In genomic region chr12:92601177-92601576, GRCh38 we compare ENCODE assay signal across 7 cellular contexts.
DNase-seq lines count a peak whose midpoint lies in the region; ATAC-seq and TF ChIP-seq lines count a peak whose summit lies in the region.
"Not testable (repeated sequence)": the region's sequence is repeated elsewhere in the genome, so short reads cannot be mapped to it uniquely, and the experiment has no call there.

No MANE protein-coding gene starts in this region.

- TF ChIP-seq CTCF in RWPE2 (IDR thresholded peaks at IDR 0.05; ENCODE audit: poor library complexity, severe bottlenecking); MCF 10A (IDR thresholded peaks at IDR 0.05; ENCODE audit: unreplicated experiment); foreskin keratinocyte (conservative IDR thresholded peaks at IDR 0.05): not testable (repeated sequence)

- peaks cover 0 to 20% (median 19%) of the 10 kb centered on the region in 3 donors for H3K4me1 Mint-ChIP-seq in CD8-positive, alpha-beta memory T cell
- H3K4me1 Mint-ChIP-seq in activated CD4-positive, alpha-beta T cell treated with anti-CD3 and anti-CD28 coated beads for 36 hours = peaks cover 60% of the 10 kb centered on the region
- H3K4me1 Mint-ChIP-seq in MCF 10A (ENCODE audit: insufficient read depth, unreplicated experiment) = peaks cover 31% of the 10 kb centered on the region
- peaks cover 11% of the 10 kb centered on the region for H3K4me1 Mint-ChIP-seq in stimulated activated memory B cell treated with anti-CD40 and anti-IgM and Interleukin-4, amounts not matched to agents 10 μg/mL and 1 μg/mL and 100 μg/mL, for 72 hours

- H3K27ac ChIP-seq in CD8-positive, alpha-beta memory T cell (ENCODE audit: low read depth, low read length) = not testable (repeated sequence)
- peak overlapping the region; percentile 98 for H3K27ac ChIP-seq in RWPE2 (ENCODE audit: poor library complexity, severe bottlenecking)
- H3K27ac ChIP-seq in foreskin keratinocyte = peak overlapping the region; percentile 97

- not testable (repeated sequence) for H3K27me3 ChIP-seq in CD8-positive, alpha-beta memory T cell (ENCODE audit: insufficient read depth, low read length, poor library complexity, severe bottlenecking); RWPE2 (ENCODE audit: insufficient read depth, poor library complexity, severe bottlenecking); foreskin keratinocyte

- POLR2A ChIA-PET in CD8-positive, alpha-beta memory T cell (lab: Charles Lee); activated CD4-positive, alpha-beta T cell treated with anti-CD3 and anti-CD28 coated beads for 36 hours (lab: Charles Lee): not testable (repeated sequence)
- POLR2A ChIA-PET in MCF 10A (lab: Yijun Ruan, JAX) = interaction anchor here (1.9 kb wide), 1 partner anchor 455 kb away, joined by 6 read pairs; the partner anchor contains the start of gene BTG1

- not testable (repeated sequence) for H3K9me3 ChIP-seq in CD8-positive, alpha-beta memory T cell (ENCODE audit: low read length)
- H3K9me3 ChIP-seq in RWPE2 (ENCODE audit: severe bottlenecking) = peaks cover 10% of the 10 kb centered on the region

- H3K9me3 Mint-ChIP-seq in CD8-positive, alpha-beta memory T cell = peaks cover 15 to 25% (median 18%) of the 10 kb centered on the region in 5 donors
- H3K9me3 Mint-ChIP-seq in activated CD4-positive, alpha-beta T cell treated with anti-CD3 and anti-CD28 coated beads for 36 hours (ENCODE audit: low read depth) = peaks cover 35% of the 10 kb centered on the region
- peaks cover 16% of the 10 kb centered on the region for H3K9me3 Mint-ChIP-seq in MCF 10A (ENCODE audit: unreplicated experiment)
- H3K9me3 Mint-ChIP-seq in stimulated activated memory B cell treated with anti-CD40 and anti-IgM and Interleukin-4, amounts not matched to agents 10 μg/mL and 1 μg/mL and 100 μg/mL, for 72 hours = peaks cover 31% of the 10 kb centered on the region

- H3K36me3 Mint-ChIP-seq in CD8-positive, alpha-beta memory T cell = peaks cover 8 to 29% (median 12%) of the 10 kb centered on the region in 3 donors
- H3K36me3 Mint-ChIP-seq in activated CD4-positive, alpha-beta T cell treated with anti-CD3 and anti-CD28 coated beads for 36 hours (ENCODE audit: low read depth) = peaks cover 33% of the 10 kb centered on the region
- not testable (repeated sequence) for H3K36me3 Mint-ChIP-seq in MCF 10A (ENCODE audit: insufficient read depth, unreplicated experiment)
- peaks cover 25% of the 10 kb centered on the region for H3K36me3 Mint-ChIP-seq in stimulated activated memory B cell treated with anti-CD40 and anti-IgM and Interleukin-4, amounts not matched to agents 10 μg/mL and 1 μg/mL and 100 μg/mL, for 72 hours

- not testable (repeated sequence) for BruUV-seq in MCF 10A (replicated peaks; lab: Mats Ljungman, UMichigan)

- ATAC-seq in RWPE2 (ENCODE audit: low read depth); activated CD4-positive, alpha-beta T cell treated with anti-CD3 and anti-CD28 coated beads for 36 hours; foreskin keratinocyte; stimulated activated memory B cell treated with anti-CD40 and anti-IgM and Interleukin-4, amounts not matched to agents 10 μg/mL and 1 μg/mL and 100 μg/mL, for 72 hours: not testable (repeated sequence)

- H3K27ac Mint-ChIP-seq in CD8-positive, alpha-beta memory T cell = peak overlapping the region in 5 of 8 donors; percentile 2 to 80 (median 56)
- peak overlapping the region; percentile 45 for H3K27ac Mint-ChIP-seq in activated CD4-positive, alpha-beta T cell treated with anti-CD3 and anti-CD28 coated beads for 36 hours
- peak overlapping the region; percentile 4 for H3K27ac Mint-ChIP-seq in MCF 10A (ENCODE audit: low read depth, unreplicated experiment)
- H3K27ac Mint-ChIP-seq in stimulated activated memory B cell treated with anti-CD40 and anti-IgM and Interleukin-4, amounts not matched to agents 10 μg/mL and 1 μg/mL and 100 μg/mL, for 72 hours = peak overlapping the region; percentile 26

- in situ Hi-C loops in KBM-7 (cut with MboI; ENCODE audit: low pct_unique_long_range_greater_than_20kb, low sequenced_read_pairs) = not testable (repeated sequence)

- H3K36me3 ChIP-seq in CD8-positive, alpha-beta memory T cell (ENCODE audit: insufficient read depth, low read length); RWPE2 (ENCODE audit: low read depth): not testable (repeated sequence)

- not testable (repeated sequence) for H3K27me3 Mint-ChIP-seq in CD8-positive, alpha-beta memory T cell; activated CD4-positive, alpha-beta T cell treated with anti-CD3 and anti-CD28 coated beads for 36 hours; MCF 10A (ENCODE audit: insufficient read depth, unreplicated experiment); stimulated activated memory B cell treated with anti-CD40 and anti-IgM and Interleukin-4, amounts not matched to agents 10 μg/mL and 1 μg/mL and 100 μg/mL, for 72 hours

- H3K4me3 Mint-ChIP-seq in CD8-positive, alpha-beta memory T cell; activated CD4-positive, alpha-beta T cell treated with anti-CD3 and anti-CD28 coated beads for 36 hours; MCF 10A (ENCODE audit: unreplicated experiment); stimulated activated memory B cell treated with anti-CD40 and anti-IgM and Interleukin-4, amounts not matched to agents 10 μg/mL and 1 μg/mL and 100 μg/mL, for 72 hours: not testable (repeated sequence)

- DNase-seq in CD8-positive, alpha-beta memory T cell; RWPE2 (ENCODE audit: low spot score); activated CD4-positive, alpha-beta T cell treated with anti-CD3 and anti-CD28 coated beads for 36 hours; MCF 10A (ENCODE audit: unreplicated experiment); foreskin keratinocyte: not testable (repeated sequence)
- DNase-seq in KBM-7 = peak; percentile 58

- not testable (repeated sequence) for H3K4me3 ChIP-seq in CD8-positive, alpha-beta memory T cell (ENCODE audit: low read length); RWPE2 (ENCODE audit: severe bottlenecking)

- intact Hi-C loops in activated CD4-positive, alpha-beta T cell treated with anti-CD3 and anti-CD28 coated beads for 36 hours (cut with DNase I, micrococcal nuclease) = loop anchor here in 1 of 2 experiments (10.0 kb wide), 1 partner anchor 814 kb away; no protein-coding TSS in a partner anchor
- intact Hi-C loops in MCF 10A (cut with micrococcal nuclease) = not testable (repeated sequence)

- not testable (repeated sequence) for H3K4me1 ChIP-seq in CD8-positive, alpha-beta memory T cell (ENCODE audit: insufficient read depth, low read length)
- H3K4me1 ChIP-seq in RWPE2 (ENCODE audit: insufficient read depth, poor library complexity, severe bottlenecking) (peaks cover 34% of the 10 kb centered on the region), foreskin keratinocyte (peaks cover 43% of the 10 kb centered on the region)

- CTCF ChIA-PET in CD8-positive, alpha-beta memory T cell (lab: Charles Lee); activated CD4-positive, alpha-beta T cell treated with anti-CD3 and anti-CD28 coated beads for 36 hours (lab: Charles Lee); MCF 10A (lab: Yijun Ruan, JAX): not testable (repeated sequence)

Comparison
In these comparisons a context has a peak if more than half of its experiments do, and no peak if none do; other contexts are left out.
1. H3K27ac Mint-ChIP-seq: peak in every context shown above with its lines; median percentile 56 in CD8-positive, alpha-beta memory T cell; 45 in activated CD4-positive, alpha-beta T cell treated with anti-CD3 and anti-CD28 coated beads for 36 hours; 26 in stimulated activated memory B cell treated with anti-CD40 and anti-IgM and Interleukin-4, amounts not matched to agents 10 μg/mL and 1 μg/mL and 100 μg/mL, for 72 hours; 4 in MCF 10A.